1 cellular context compared by ENCODE assay signal in the genomic region with DNA sequence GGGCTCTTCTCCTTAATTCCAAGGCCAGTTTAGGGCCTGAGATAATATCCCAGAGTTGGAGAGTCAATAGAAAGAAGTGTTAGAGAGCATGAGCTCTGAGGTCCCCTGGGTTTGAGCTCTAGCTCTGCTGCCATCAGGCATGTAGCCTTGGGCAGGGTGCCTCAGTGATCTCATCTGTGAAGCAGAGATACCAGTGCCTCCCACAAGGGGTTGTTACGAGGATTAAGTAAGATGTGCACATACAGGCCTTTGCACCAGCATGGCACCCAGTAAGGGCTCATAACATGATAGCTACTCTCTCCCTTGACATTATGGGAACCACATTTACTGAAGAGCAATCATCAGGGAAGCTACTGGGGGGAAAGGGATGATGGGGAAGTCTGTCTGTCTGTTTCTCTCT.
TF ChIP-seq lines count a peak whose summit lies in the region.

No MANE protein-coding gene starts in this region.

TF ChIP-seq in HEK293, 187 proteins besides CTCF, POLR2A, EP300 and RAD21 (continued from another document):
- TF ChIP-seq, protein P1, sequence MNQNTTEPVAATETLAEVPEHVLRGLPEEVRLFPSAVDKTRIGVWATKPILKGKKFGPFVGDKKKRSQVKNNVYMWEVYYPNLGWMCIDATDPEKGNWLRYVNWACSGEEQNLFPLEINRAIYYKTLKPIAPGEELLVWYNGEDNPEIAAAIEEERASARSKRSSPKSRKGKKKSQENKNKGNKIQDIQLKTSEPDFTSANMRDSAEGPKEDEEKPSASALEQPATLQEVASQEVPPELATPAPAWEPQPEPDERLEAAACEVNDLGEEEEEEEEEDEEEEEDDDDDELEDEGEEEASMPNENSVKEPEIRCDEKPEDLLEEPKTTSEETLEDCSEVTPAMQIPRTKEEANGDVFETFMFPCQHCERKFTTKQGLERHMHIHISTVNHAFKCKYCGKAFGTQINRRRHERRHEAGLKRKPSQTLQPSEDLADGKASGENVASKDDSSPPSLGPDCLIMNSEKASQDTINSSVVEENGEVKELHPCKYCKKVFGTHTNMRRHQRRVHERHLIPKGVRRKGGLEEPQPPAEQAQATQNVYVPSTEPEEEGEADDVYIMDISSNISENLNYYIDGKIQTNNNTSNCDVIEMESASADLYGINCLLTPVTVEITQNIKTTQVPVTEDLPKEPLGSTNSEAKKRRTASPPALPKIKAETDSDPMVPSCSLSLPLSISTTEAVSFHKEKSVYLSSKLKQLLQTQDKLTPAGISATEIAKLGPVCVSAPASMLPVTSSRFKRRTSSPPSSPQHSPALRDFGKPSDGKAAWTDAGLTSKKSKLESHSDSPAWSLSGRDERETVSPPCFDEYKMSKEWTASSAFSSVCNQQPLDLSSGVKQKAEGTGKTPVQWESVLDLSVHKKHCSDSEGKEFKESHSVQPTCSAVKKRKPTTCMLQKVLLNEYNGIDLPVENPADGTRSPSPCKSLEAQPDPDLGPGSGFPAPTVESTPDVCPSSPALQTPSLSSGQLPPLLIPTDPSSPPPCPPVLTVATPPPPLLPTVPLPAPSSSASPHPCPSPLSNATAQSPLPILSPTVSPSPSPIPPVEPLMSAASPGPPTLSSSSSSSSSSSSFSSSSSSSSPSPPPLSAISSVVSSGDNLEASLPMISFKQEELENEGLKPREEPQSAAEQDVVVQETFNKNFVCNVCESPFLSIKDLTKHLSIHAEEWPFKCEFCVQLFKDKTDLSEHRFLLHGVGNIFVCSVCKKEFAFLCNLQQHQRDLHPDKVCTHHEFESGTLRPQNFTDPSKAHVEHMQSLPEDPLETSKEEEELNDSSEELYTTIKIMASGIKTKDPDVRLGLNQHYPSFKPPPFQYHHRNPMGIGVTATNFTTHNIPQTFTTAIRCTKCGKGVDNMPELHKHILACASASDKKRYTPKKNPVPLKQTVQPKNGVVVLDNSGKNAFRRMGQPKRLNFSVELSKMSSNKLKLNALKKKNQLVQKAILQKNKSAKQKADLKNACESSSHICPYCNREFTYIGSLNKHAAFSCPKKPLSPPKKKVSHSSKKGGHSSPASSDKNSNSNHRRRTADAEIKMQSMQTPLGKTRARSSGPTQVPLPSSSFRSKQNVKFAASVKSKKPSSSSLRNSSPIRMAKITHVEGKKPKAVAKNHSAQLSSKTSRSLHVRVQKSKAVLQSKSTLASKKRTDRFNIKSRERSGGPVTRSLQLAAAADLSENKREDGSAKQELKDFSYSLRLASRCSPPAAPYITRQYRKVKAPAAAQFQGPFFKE (tag by site-specific recombination; IDR thresholded peaks at IDR 0.05; ENCODE audit: borderline replicate concordance) = no peak
TF ChIP-seq in HEK293: peak in this region for 1.
